ENCODE assay signal across 20 cellular contexts in genomic region chr5:173242079-173242478, GRCh38. TPM values are rescaled to one million over a fixed set of nuclear protein-coding genes. Genes with fewer than 3 reads are reported as not detected.
"Had no signal": no experiment of that assay in that cellular context is flagged by ENCODE, and none has a peak within 500 bp of the region (broad histone marks: within the 10 kb centered on the region; RNA-seq: fewer than 3 reads in every experiment).

No MANE protein-coding gene starts in this region.

- H3K27ac Mint-ChIP-seq: nephron; T-helper 1 cell treated with Interleukin-12 subunit alpha and Interleukin-12 subunit beta and Interleukin-4 antibody, amounts not matched to agents 30 μg/mL and 1 μg/mL, for 36 hours had no signal

- H3K4me3 Mint-ChIP-seq: nephron; T-helper 1 cell treated with Interleukin-12 subunit alpha and Interleukin-12 subunit beta and Interleukin-4 antibody, amounts not matched to agents 30 μg/mL and 1 μg/mL, for 36 hours had no signal

- H3K36me3 ChIP-seq: ascending aorta, lower lobe of right lung, sigmoid colon, tibial nerve, vagina had no signal

- DNase-seq: activated CD4-positive, alpha-beta T cell treated with anti-CD3 and anti-CD28 coated beads, Interleukin-2, amount 50 U/mL, for 1 hour; activated CD4-positive, CD25-positive, alpha-beta regulatory T cell treated with anti-CD3 and anti-CD28 coated beads, Interleukin-2, amount 50 U/mL, for 72 hours; activated CD8-positive, alpha-beta memory T cell treated with anti-CD3 and anti-CD28 coated beads, Interleukin-2, amount 50 U/mL, for 4 hours; activated effector memory CD4-positive, alpha-beta T cell treated with anti-CD3 and anti-CD28 coated beads, Interleukin-2, amount 50 U/mL, for 16 hours; activated naive CD4-positive, alpha-beta T cell treated with anti-CD3 and anti-CD28 coated beads, Interleukin-2, amount 50 U/mL, for 16 hours; activated T-cell treated with anti-CD3 and anti-CD28 coated beads, Interleukin-2, amount 50 U/mL, for 48 hours; cerebellar nuclear complex; cortex of kidney; lower lobe of right lung; midbrain; sigmoid colon; stimulated activated naive CD4-positive, alpha-beta T cell had no signal

- H3K4me3 ChIP-seq: ascending aorta, lower lobe of right lung, sigmoid colon, tibial nerve, vagina had no signal

- H3K27ac ChIP-seq: ascending aorta, lower lobe of right lung, sigmoid colon, tibial nerve, vagina, VCaP had no signal

- H3K9me3 ChIP-seq: ascending aorta, lower lobe of right lung, sigmoid colon, tibial nerve, vagina had no signal

- H3K9me3 Mint-ChIP-seq: nephron; T-helper 1 cell treated with Interleukin-12 subunit alpha and Interleukin-12 subunit beta and Interleukin-4 antibody, amounts not matched to agents 30 μg/mL and 1 μg/mL, for 36 hours had no signal

RNA-seq across cellular contexts. Expression of gene NKX2-5, which starts 7.1 kb away (rescaled TPM):
- total RNA-seq: ascending aorta, frontal cortex, lower lobe of right lung, posterior vena cava, sigmoid colon, tibial nerve, vagina had no signal
